In the genomic region with DNA sequence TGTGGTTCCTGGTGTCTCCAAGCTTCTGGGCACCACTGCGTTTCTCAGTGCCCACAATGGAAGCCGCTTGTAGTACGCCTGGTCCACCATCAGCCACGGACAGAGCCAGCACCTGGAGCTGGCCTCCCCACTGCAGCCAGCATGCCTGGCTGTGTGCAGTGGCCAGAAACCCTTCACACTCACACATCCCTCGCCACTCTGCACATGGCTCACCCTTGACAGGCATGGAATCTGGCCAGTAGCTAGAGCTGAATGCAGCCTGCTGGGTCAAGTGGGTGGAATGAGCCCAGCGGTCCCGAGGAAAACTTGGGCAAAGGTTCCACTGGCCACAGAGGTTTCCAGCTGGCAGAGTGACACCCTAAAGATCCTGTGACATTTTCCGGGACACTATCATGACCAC, we compare ENCODE assay signal across 20 cellular contexts.
DNase-seq lines count a peak whose midpoint lies in the region; ATAC-seq, FAIRE-seq and TF ChIP-seq lines count a peak whose summit lies in the region.
"Had no signal": no experiment of that assay in that cellular context is flagged by ENCODE, and none has a peak within 500 bp of the region (broad histone marks: within the 10 kb centered on the region; RNA-seq: fewer than 3 reads in every experiment).

No MANE protein-coding gene starts in this region.

- TF ChIP-seq CTCF in H1 (IDR thresholded peaks at IDR 0.05; ENCODE audit: control extremely low read depth in 1 of 3, insufficient read depth in 1 of 3, low read depth in 1 of 3, low read length in 3 of 3) (no peak), heart right ventricle (IDR thresholded peaks at IDR 0.05) (no peak)

- no peak overlapping the region for H2BK12ac ChIP-seq in H1 (ENCODE audit: low read depth, low read length)

- no peak for TF ChIP-seq EP300 in H1 (IDR thresholded peaks at IDR 0.05; ENCODE audit: borderline replicate concordance in 1 of 2, low read depth in 2 of 2, low read length in 2 of 2)

- POLR2A ChIA-PET in H1 (lab: Charles Lee; ENCODE audit: partially characterized antibody): interaction anchor here (0.6 kb wide), 1 partner anchor 24 kb away, joined by 3 read pairs; no protein-coding TSS in a partner anchor

- 96% methylated on average over 8 of the region's 8 CpGs; no CpG with 5 or more reads in 1 of the 2 experiments for WGBS in H1 (ENCODE audit: extremely low coverage in 1 of 2, insufficient coverage in 1 of 2, insufficient read length in 1 of 2, insufficient replicate concordance in 2 of 2, low coverage in 1 of 2, low lambda C conversion rate in 2 of 2, missing lambda C conversion rate in 1 of 2), 2 experiments
- 60 to 62% methylated on average over 8 of the region's 8 CpGs for whole genome bisulfite sequencing in heart right ventricle, 2 donors
- 62% methylated on average over 8 of the region's 8 CpGs for WGBS in right cardiac atrium

- H2BK20ac ChIP-seq in H1 (ENCODE audit: low read length): no peak overlapping the region

- H3K27ac ChIP-seq in H1 (ENCODE audit: low read depth, low read length) (no peak overlapping the region), heart right ventricle (no peak overlapping the region), right cardiac atrium (ENCODE audit: low read length) (no peak overlapping the region)
- H3K27ac ChIP-seq: HL-60 had no signal

- H3K4ac ChIP-seq in H1 (replicated peaks; ENCODE audit: insufficient read length, low read depth, low read length): no peak overlapping the region

- H3K9me3 ChIP-seq in H1 (ENCODE audit: insufficient read depth in 2 of 2, low read depth in 1 of 2, low read length in 1 of 2) (peaks cover 7 to 15% of the 10 kb centered on the region in 2 experiments; a peak in 2 of 4 replicates), heart right ventricle (no peaks in the 10 kb centered on the region), right cardiac atrium (ENCODE audit: control insufficient read depth, low read length) (no peaks in the 10 kb centered on the region)
- H3K9me3 ChIP-seq: BE2C, HAP-1 had no signal

- no peak overlapping the region for H2AK5ac ChIP-seq in H1 (ENCODE audit: low read depth, low read length)

- ATAC-seq in heart right ventricle (peak; percentile 65 to 95 (median 87)), right cardiac atrium (peak; percentile 86 to 90), sciatic nerve (peak; percentile 45), HG02885 (IDR thresholded peaks at IDR 0.05; ENCODE audit: poor library complexity, unreplicated experiment) (no peak)
- ATAC-seq: GM12878 had no signal

- TF ChIP-seq POLR2A in H1 (IDR thresholded peaks at IDR 0.05; ENCODE audit: control extremely low read depth in 1 of 2, low read depth in 2 of 2, low read length in 2 of 2): no peak

- H3K18ac ChIP-seq in H1 (ENCODE audit: extremely low read depth, low read length): no peak overlapping the region

- H2AFZ ChIP-seq in H1 (ENCODE audit: low read length): no peak overlapping the region

- no peak overlapping the region for H2BK120ac ChIP-seq in H1 (replicated peaks; ENCODE audit: low read depth, low read length)

- no peak for TF ChIP-seq RAD21 in H1 (IDR thresholded peaks at IDR 0.05 in 1 of 2, conservative IDR thresholded peaks at IDR 0.05 in 1 of 2; ENCODE audit: low read depth in 2 of 2, low read length in 2 of 2)

- no peak overlapping the region for H4K91ac ChIP-seq in H1 (replicated peaks; ENCODE audit: insufficient read length, low read length)

- CTCF ChIA-PET in H1 (lab: Charles Lee; ENCODE audit: partially characterized antibody): interaction anchor here (0.7 to 1.0 kb wide), 2 partner anchors 12 to 47 kb away, joined by 3 read pairs; no protein-coding TSS in a partner anchor

- no peak for DNase-seq in H1 (ENCODE audit: low read depth in 1 of 2, low spot score in 2 of 2)
- peak; percentile 49 to 53 for DNase-seq in heart right ventricle
- DNase-seq in right cardiac atrium: peak; percentile 35 to 76 (median 75)
- no peak for DNase-seq in sciatic nerve (ENCODE audit: low spot score)
- no peak for DNase-seq in activated CD4-positive, alpha-beta T cell treated with anti-CD3 and anti-CD28 coated beads, Interleukin-2, amount 50 U/mL, for 1 hour
- DNase-seq in stimulated activated CD4-positive, alpha-beta T cell treated with anti-CD3 and anti-CD28 coated beads, Interleukin-2, amount 100 ng/mL, for 24 hours: no peak
- DNase-seq: BE2C; C1 segment of cervical spinal cord; CD4-positive, CD25-positive, alpha-beta regulatory T cell; CD8-positive, alpha-beta memory T cell; COR-L47; DMS 273 treated with DMSO at 0.1 percent for 48 hours; DMS53; DND-41; EL; GOT3 had no signal

- no peaks in the 10 kb centered on the region for H3K23me2 ChIP-seq in H1 (ENCODE audit: low read depth, low read length)

- H3K36me3 ChIP-seq in H1 (ENCODE audit: control insufficient read depth in 2 of 4, insufficient read depth in 4 of 4, low read length in 3 of 4) (no peaks in the 10 kb centered on the region), heart right ventricle (no peaks in the 10 kb centered on the region)
- H3K36me3 ChIP-seq: BE2C, HAP-1 had no signal

- no peak overlapping the region for H3K4me2 ChIP-seq in H1 (ENCODE audit: insufficient read depth in 1 of 2, low read depth in 2 of 2, low read length in 2 of 2)

- H3K4me1 ChIP-seq in H1 (replicated peaks in 1 of 4; ENCODE audit: control insufficient read depth in 3 of 4, insufficient read depth in 4 of 4, low read length in 3 of 4): no peaks in the 10 kb centered on the region
- H3K4me1 ChIP-seq in heart right ventricle: peaks cover 0 to 3% (median 0%) of the 10 kb centered on the region in 9 donors
- H3K4me1 ChIP-seq in right cardiac atrium (ENCODE audit: control insufficient read depth, insufficient read depth, low read length): no peaks in the 10 kb centered on the region
- H3K4me1 ChIP-seq: BE2C, HAP-1 had no signal

- intact Hi-C loops in heart right ventricle (cut with DNase I) (no loop called here), right cardiac atrium (cut with DNase I) (no loop called here), sciatic nerve (cut with DNase I) (no loop called here)

- H3K27me3 ChIP-seq in H1 (replicated peaks in 1 of 4; ENCODE audit: control insufficient read depth in 3 of 4, extremely low read depth in 1 of 4, insufficient read depth in 3 of 4, low read length in 3 of 4) (no peaks in the 10 kb centered on the region), heart right ventricle (no peaks in the 10 kb centered on the region), right cardiac atrium (ENCODE audit: control insufficient read depth, insufficient read depth) (no peaks in the 10 kb centered on the region)
- H3K27me3 ChIP-seq: BE2C had no signal

- no peaks in the 10 kb centered on the region for H4K20me1 ChIP-seq in H1 (replicated peaks in 1 of 2; ENCODE audit: control insufficient read depth in 1 of 2, insufficient read depth in 2 of 2, low read length in 2 of 2)

- H3K9ac ChIP-seq in H1 (replicated peaks in 1 of 4; ENCODE audit: extremely low read depth in 1 of 4, low read depth in 3 of 4, low read length in 3 of 4): no peak overlapping the region

- H3K23ac ChIP-seq in H1 (ENCODE audit: insufficient read length): no peak overlapping the region

- no peak overlapping the region for H3K56ac ChIP-seq in H1 (replicated peaks; ENCODE audit: insufficient read length, low read depth, low read length)

- H4K8ac ChIP-seq in H1 (ENCODE audit: extremely low read depth, insufficient read depth, low read length): no peak overlapping the region

- no peaks in the 10 kb centered on the region for H3K79me2 ChIP-seq in H1 (ENCODE audit: control insufficient read depth in 1 of 2, insufficient read depth in 2 of 2, low read length in 2 of 2)

- no peak overlapping the region for H2BK5ac ChIP-seq in H1 (ENCODE audit: low read depth, low read length)

- no peak overlapping the region for H3K14ac ChIP-seq in H1 (ENCODE audit: insufficient read length)

- H3K79me1 ChIP-seq in H1 (ENCODE audit: low read depth, low read length): no peaks in the 10 kb centered on the region

- no peak overlapping the region for H4K5ac ChIP-seq in H1 (ENCODE audit: insufficient read length, low read depth, low read length)

- H2BK15ac ChIP-seq in H1 (ENCODE audit: low read length): 0 out of 2 replicates have a peak overlapping the region, but pooled peaks have one; percentile 29

- H3K4me3 ChIP-seq in H1 (ENCODE audit: extremely low read depth in 1 of 4, insufficient read depth in 2 of 4, low read depth in 3 of 4, low read length in 4 of 4) (no peak overlapping the region), heart right ventricle (no peak overlapping the region), right cardiac atrium (ENCODE audit: low read length) (no peak overlapping the region)
- H3K4me3 ChIP-seq: GM12878, HAP-1 had no signal

- no peak for FAIRE-seq in H1 (lab: Jason Lieb, UNC)
- FAIRE-seq: GM12878 had no signal

TF ChIP-seq in H1, 55 proteins besides CTCF, POLR2A, EP300 and RAD21 (continues in another document):
- no peak for TF ChIP-seq ATF2 (IDR thresholded peaks at IDR 0.05; ENCODE audit: low read length)
- no peak for TF ChIP-seq CREB1 (IDR thresholded peaks at IDR 0.05)
- TF ChIP-seq PHF8 (conservative IDR thresholded peaks at IDR 0.05; ENCODE audit: low read depth, low read length): no peak
- no peak for TF ChIP-seq TCF12 (IDR thresholded peaks at IDR 0.05; ENCODE audit: low read depth, low read length)
- no peak for TF ChIP-seq SIRT6 (IDR thresholded peaks at IDR 0.05; ENCODE audit: low read length)
- TF ChIP-seq BRCA1 (IDR thresholded peaks at IDR 0.05; ENCODE audit: low read depth, low read length): no peak
- TF ChIP-seq, protein P1, sequence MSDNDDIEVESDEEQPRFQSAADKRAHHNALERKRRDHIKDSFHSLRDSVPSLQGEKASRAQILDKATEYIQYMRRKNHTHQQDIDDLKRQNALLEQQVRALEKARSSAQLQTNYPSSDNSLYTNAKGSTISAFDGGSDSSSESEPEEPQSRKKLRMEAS (IDR thresholded peaks at IDR 0.05): no peak
- no peak for TF ChIP-seq EGR1 (IDR thresholded peaks at IDR 0.05; ENCODE audit: borderline replicate concordance, low read depth, low read length)

Comparison
In these comparisons a context has a peak if more than half of its experiments do, and no peak if none do; other contexts are left out.
1. DNase-seq: peak in heart right ventricle (2 of 2) and right cardiac atrium (3 of 3); none in H1 (0 of 2), sciatic nerve (single experiment), activated CD4-positive, alpha-beta T cell treated with anti-CD3 and anti-CD28 coated beads, Interleukin-2, amount 50 U/mL, for 1 hour (single experiment) and stimulated activated CD4-positive, alpha-beta T cell treated with anti-CD3 and anti-CD28 coated beads, Interleukin-2, amount 100 ng/mL, for 24 hours (0 of 2).